In the genomic region with DNA sequence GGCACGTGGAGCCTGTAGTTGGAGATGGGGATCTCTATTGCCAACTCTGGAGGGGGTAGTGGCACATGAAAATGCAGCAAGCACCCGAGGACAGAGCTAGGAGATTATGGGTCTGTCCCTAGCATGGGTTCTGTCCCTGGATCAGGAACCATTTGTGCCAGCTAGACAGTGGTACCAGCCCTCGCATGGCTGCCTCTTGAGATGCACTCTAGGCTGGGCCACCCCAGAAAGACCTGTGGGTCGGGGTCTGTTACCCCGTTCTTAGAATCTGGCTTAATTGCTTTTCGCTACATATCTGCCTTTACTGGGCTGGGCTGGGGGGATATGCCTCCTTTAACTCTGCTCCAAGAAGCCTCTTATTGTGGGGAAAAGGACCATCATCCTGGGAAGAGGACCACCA, we compare ENCODE assay signal across 7 cellular contexts. TPM values are rescaled to one million over a fixed set of nuclear protein-coding genes. Genes with fewer than 3 reads are reported as not detected.
"Had no signal": no experiment of that assay in that cellular context is flagged by ENCODE, and none has a peak within 500 bp of the region (broad histone marks: within the 10 kb centered on the region; RNA-seq: fewer than 3 reads in every experiment).

No MANE protein-coding gene starts in this region.

- H3K4me3 Mint-ChIP-seq: H9 had no signal

- H3K27ac ChIP-seq: GM23248 had no signal

- DNase-seq: GM23248, GOT3, H9, HCEC 1CT, IMR-90 had no signal

- H3K9me3 Mint-ChIP-seq: H9 had no signal

- ATAC-seq: K562 had no signal

- H3K4me3 ChIP-seq: GM23248, K562 had no signal

- H3K9ac ChIP-seq: GM23248 had no signal

- H3K27ac Mint-ChIP-seq: H9 had no signal

- H2AFZ ChIP-seq: GM23248 had no signal

RNA-seq across cellular contexts. Expression of gene EPHB1, which starts 54.5 kb away (rescaled TPM):
- total RNA-seq: HT-29 had no signal
- polyA plus RNA-seq: K562 had no signal
